ENCODE assay signal across 8 cellular contexts in the genomic region with DNA sequence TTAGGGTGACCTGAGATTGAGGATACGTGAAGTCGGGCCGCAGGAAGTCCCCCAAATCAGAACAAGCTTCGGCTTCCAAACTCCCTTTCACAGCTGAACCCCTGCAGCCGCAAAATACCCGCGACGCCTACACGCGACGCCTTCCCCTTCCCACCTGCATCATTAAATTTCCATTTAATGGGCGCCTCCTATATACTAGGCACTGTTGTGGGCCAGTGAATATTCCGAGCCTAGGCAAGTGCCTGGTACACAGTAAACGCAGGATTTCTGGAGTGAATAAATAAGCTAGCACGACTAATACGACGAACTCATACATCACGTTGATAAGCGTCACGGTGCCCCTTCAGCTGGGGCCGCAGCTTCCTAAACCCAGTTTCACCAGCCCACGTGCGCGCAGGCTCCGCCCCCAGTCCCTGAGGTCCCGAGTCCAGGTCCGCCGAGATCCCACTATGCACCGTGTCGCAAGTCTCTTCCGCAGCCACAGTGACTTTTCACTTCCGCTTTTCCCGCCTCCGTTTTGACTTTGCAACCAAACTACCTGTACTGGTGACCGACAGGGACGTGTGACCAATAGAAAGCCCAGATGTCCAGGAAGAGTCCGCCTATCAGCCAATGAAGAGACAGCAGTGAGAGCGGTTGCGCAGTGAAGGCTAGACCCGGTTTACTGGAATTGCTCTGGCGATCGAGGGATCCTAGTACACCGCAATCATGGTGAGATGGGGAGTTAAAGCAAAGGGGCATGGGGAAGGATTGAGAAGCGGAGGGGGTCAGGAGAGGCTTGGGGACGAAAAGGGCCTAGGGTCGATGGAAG. TPM values are rescaled to one million over a fixed set of nuclear protein-coding genes. Genes with fewer than 3 reads are reported as not detected.
DNase-seq lines count a peak whose midpoint lies in the region; ATAC-seq and TF ChIP-seq lines count a peak whose summit lies in the region.

A gene (plus strand): TSS at position 623 of the 811 bp plus-strand sequence. CDS start 86 bp downstream, at position 709.

- H3K36me3 ChIP-seq in KOPT-K1 (ENCODE audit: insufficient read depth, low read length) (peaks cover 36% of the 10 kb centered on the region), Peyer's patch (peaks cover 0 to 22% (median 0%) of the 10 kb centered on the region in 3 donors), esophagus muscularis mucosa (peaks cover 17 to 34% (median 29%) of the 10 kb centered on the region in 4 donors), muscle layer of duodenum (ENCODE audit: control insufficient read depth in 1 of 2, insufficient read depth in 2 of 2, low read length in 2 of 2) (peaks cover 10 to 17% of the 10 kb centered on the region in 2 donors)

- TF ChIP-seq POLR2A in Peyer's patch (IDR thresholded peaks at IDR 0.05) (peak; percentile 49 to 54), esophagus muscularis mucosa (IDR thresholded peaks at IDR 0.05; ENCODE audit: low read depth) (no peak)

- H3K4me1 ChIP-seq in Peyer's patch (peaks cover 0 to 37% (median 27%) of the 10 kb centered on the region in 4 donors), esophagus muscularis mucosa (peaks cover 45 to 75% (median 63%) of the 10 kb centered on the region in 4 donors), muscle layer of duodenum (ENCODE audit: control insufficient read depth in 1 of 2, insufficient read depth in 2 of 2, low read length in 2 of 2) (peaks cover 8 to 56% of the 10 kb centered on the region in 2 donors)

- DNase-seq in DMS79 treated with DMSO at 0.1 percent for 48 hours (lab: John Stamatoyannopoulos, UW) (peak; percentile 100), Peyer's patch (peak; percentile 96 to 100 (median 99)), esophagus muscularis mucosa (ENCODE audit: extremely low spot score) (peak; percentile 100)
- DNase-seq in activated T-cell treated with anti-CD3 and anti-CD28 coated beads, Interleukin-2, amount 50 U/mL, for 48 hours = peak; percentile 95 to 98
- peak; percentile 88 for DNase-seq in stimulated activated CD8-positive, alpha-beta memory T cell treated with anti-CD3 and anti-CD28 coated beads, Interleukin-7, amount 100 ng/mL, for 24 hours (ENCODE audit: low read depth)

- TF ChIP-seq CTCF in Peyer's patch (IDR thresholded peaks at IDR 0.05) = no peak
- TF ChIP-seq CTCF in esophagus muscularis mucosa (IDR thresholded peaks at IDR 0.05) = no peak

- under 1% methylated on average over 26 of the region's 46 CpGs for WGBS in esophagus muscularis mucosa

- H3K4me3 ChIP-seq in Peyer's patch (peak within 1 kb of the TSS; percentile 72 to 99 (median 86)), esophagus muscularis mucosa (peak within 1 kb of the TSS; percentile 84 to 97 (median 92)), muscle layer of duodenum (ENCODE audit: low read depth in 1 of 2, low read length in 2 of 2) (peak within 1 kb of the TSS; percentile 95)

- TF ChIP-seq EP300 in esophagus muscularis mucosa (IDR thresholded peaks at IDR 0.05) = no peak

- intact Hi-C loops in esophagus muscularis mucosa (cut with DNase I) = no loop called here

- H3K27me3 ChIP-seq in Peyer's patch = no peaks in the 10 kb centered on the region
- peaks cover 0 to 6% (median 0%) of the 10 kb centered on the region in 4 donors for H3K27me3 ChIP-seq in esophagus muscularis mucosa
- H3K27me3 ChIP-seq in muscle layer of duodenum (ENCODE audit: low read depth, low read length) = peaks cover 10% of the 10 kb centered on the region

- ATAC-seq in GM21825 (IDR thresholded peaks at IDR 0.05; ENCODE audit: unreplicated experiment) = peak; percentile 75

- no peaks in the 10 kb centered on the region for H3K9me3 ChIP-seq in KOPT-K1 (ENCODE audit: insufficient read depth, low read length, poor library complexity, severe bottlenecking)
- no peaks in the 10 kb centered on the region for H3K9me3 ChIP-seq in Peyer's patch
- no peaks in the 10 kb centered on the region for H3K9me3 ChIP-seq in esophagus muscularis mucosa
- H3K9me3 ChIP-seq in muscle layer of duodenum (ENCODE audit: control insufficient read depth in 1 of 2, low read length in 2 of 2) = no peaks in the 10 kb centered on the region

- peak within 1 kb of the TSS; percentile 73 for H3K27ac ChIP-seq in KOPT-K1 (ENCODE audit: low read depth, low read length, poor library complexity, severe bottlenecking)
- peak within 1 kb of the TSS; percentile 82 to 92 (median 88) for H3K27ac ChIP-seq in Peyer's patch
- H3K27ac ChIP-seq in esophagus muscularis mucosa (replicated peaks in 1 of 4) = peak within 1 kb of the TSS; percentile 87 to 97 (median 94)
- H3K27ac ChIP-seq in muscle layer of duodenum (ENCODE audit: low read length) = peak within 1 kb of the TSS; percentile 98

RNA-seq across cellular contexts. Expression of the gene that starts here (rescaled TPM):
- 100 to 1,000 TPM; 106 to 165 (median 109) TPM for total RNA-seq in Peyer's patch
- 100 to 1,000 TPM; 122 to 158 (median 137) TPM for total RNA-seq in esophagus muscularis mucosa

Comparison
In these comparisons a context has a peak if more than half of its experiments do, and no peak if none do; other contexts are left out.
1. Peak in every context shown above with its lines: DNase-seq, ATAC-seq, H3K4me3 ChIP-seq and H3K27ac ChIP-seq.